ENCODE assay signal across 1 cellular context in genomic region chr17:50758524-50758923, GRCh38.
TF ChIP-seq lines count a peak whose summit lies in the region.

No MANE protein-coding gene starts in this region.

TF ChIP-seq in WTC11, 78 proteins besides CTCF, POLR2A, EP300 and RAD21 (continued from another document):
- TF ChIP-seq E2F4 (CRISPR knock-in tag; IDR thresholded peaks at IDR 0.05; ENCODE audit: borderline replicate concordance, low read depth) (no peak), ZBTB43 (CRISPR knock-in tag; IDR thresholded peaks at IDR 0.05) (no peak), FOXJ3 (CRISPR knock-in tag; IDR thresholded peaks at IDR 0.05; ENCODE audit: borderline replicate concordance) (no peak), ZNF671 (CRISPR knock-in tag; IDR thresholded peaks at IDR 0.05) (no peak)
